Comparison of ENCODE assay signal across 1 cellular context in genomic region chr5:74648835-74649286, GRCh38.
TF ChIP-seq lines count a peak whose summit lies in the region.

No MANE protein-coding gene starts in this region.

TF ChIP-seq in HEK293, 187 proteins besides CTCF, POLR2A, EP300 and RAD21 (continued from another document):
- TF ChIP-seq ZNF664 (tag by site-specific recombination; IDR thresholded peaks at IDR 0.05) (no peak; the same call in 1 of the 2 replicates), ZNF175 (tag by site-specific recombination; IDR thresholded peaks at IDR 0.05) (no peak), ZNF2 (tag by site-specific recombination; IDR thresholded peaks at IDR 0.05) (peak; percentile 69), ZNF335 (tag by site-specific recombination; conservative IDR thresholded peaks at IDR 0.05) (peak; percentile 38; the same call in 1 of the 2 replicates)
- TF ChIP-seq, protein P1, sequence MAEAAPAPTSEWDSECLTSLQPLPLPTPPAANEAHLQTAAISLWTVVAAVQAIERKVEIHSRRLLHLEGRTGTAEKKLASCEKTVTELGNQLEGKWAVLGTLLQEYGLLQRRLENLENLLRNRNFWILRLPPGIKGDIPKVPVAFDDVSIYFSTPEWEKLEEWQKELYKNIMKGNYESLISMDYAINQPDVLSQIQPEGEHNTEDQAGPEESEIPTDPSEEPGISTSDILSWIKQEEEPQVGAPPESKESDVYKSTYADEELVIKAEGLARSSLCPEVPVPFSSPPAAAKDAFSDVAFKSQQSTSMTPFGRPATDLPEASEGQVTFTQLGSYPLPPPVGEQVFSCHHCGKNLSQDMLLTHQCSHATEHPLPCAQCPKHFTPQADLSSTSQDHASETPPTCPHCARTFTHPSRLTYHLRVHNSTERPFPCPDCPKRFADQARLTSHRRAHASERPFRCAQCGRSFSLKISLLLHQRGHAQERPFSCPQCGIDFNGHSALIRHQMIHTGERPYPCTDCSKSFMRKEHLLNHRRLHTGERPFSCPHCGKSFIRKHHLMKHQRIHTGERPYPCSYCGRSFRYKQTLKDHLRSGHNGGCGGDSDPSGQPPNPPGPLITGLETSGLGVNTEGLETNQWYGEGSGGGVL (tag by site-specific recombination; IDR thresholded peaks at IDR 0.05) = no peak
